In genomic region chr12:57459750-57460400, GRCh38 we compare ENCODE assay signal across 8 cellular contexts. TPM values are rescaled to one million over a fixed set of nuclear protein-coding genes. Genes with fewer than 3 reads are reported as not detected.
DNase-seq lines count a peak whose midpoint lies in the region; ATAC-seq and TF ChIP-seq lines count a peak whose summit lies in the region.

GLI1 (plus strand) TSS chr12:57459785; CDS start chr12:57463692, 3,907 bp downstream.

- H4K20me1 ChIP-seq in H9 (ENCODE audit: control insufficient read depth, insufficient read depth, insufficient read length) = no peaks in the 10 kb centered on the region

- CTCF ChIA-PET in AG04450 (lab: Charles Lee) = interaction anchor here (1.1 to 2.4 kb wide), 30 partner anchors 7 to 246 kb away, joined by 3 to 37 read pairs (median 6); partner anchors contain the start of genes ARHGAP9 and SHMT2

- ATAC-seq in HG03520 (IDR thresholded peaks at IDR 0.05; ENCODE audit: unreplicated experiment) (no peak), HG03280 (IDR thresholded peaks at IDR 0.05; ENCODE audit: unreplicated experiment) (no peak)

- H3K27ac ChIP-seq in AG04450 (ENCODE audit: low read depth, low read length) (peak within 1 kb of the TSS; percentile 80), H9 (ENCODE audit: insufficient read length, low read depth, low read length) (peak within 1 kb of the TSS; percentile 59), stomach (peak within 1 kb of the TSS; percentile 51 to 81 (median 79))

- TF ChIP-seq POLR2A in stomach (IDR thresholded peaks at IDR 0.05) = no peak

- peaks cover 42 to 47% of the 10 kb centered on the region in 2 experiments for H3K4me1 Mint-ChIP-seq in H9

- intact Hi-C loops in stomach (cut with DNase I; ENCODE audit: low total_unique reads) = no loop called here

- H3K23me2 ChIP-seq in H9 (ENCODE audit: insufficient read length, low read depth, low read length, poor library complexity, severe bottlenecking) = peaks cover 34% of the 10 kb centered on the region

- H3K18ac ChIP-seq in H9 (ENCODE audit: insufficient read length, low read depth, low read length) = no peak within 1 kb of the TSS

- no peaks in the 10 kb centered on the region for H3K79me1 ChIP-seq in H9 (ENCODE audit: insufficient read depth, low read depth, low read length, poor library complexity, severe bottlenecking)

- H2BK12ac ChIP-seq in H9 (ENCODE audit: insufficient read length, low read depth, low read length) = no peak within 1 kb of the TSS

- TF ChIP-seq EP300 in stomach (IDR thresholded peaks at IDR 0.05) = no peak

- no peak within 1 kb of the TSS for H4K8ac ChIP-seq in H9 (replicated peaks; ENCODE audit: insufficient read length, low read depth, low read length)

- TF ChIP-seq CTCF in AG04450 (IDR thresholded peaks at IDR 0.05; ENCODE audit: low read depth, low read length) (no peak), H9 (conservative IDR thresholded peaks at IDR 0.05) (no peak), stomach (IDR thresholded peaks at IDR 0.05) (no peak)

- peaks cover 25% of the 10 kb centered on the region for H3K27me3 Mint-ChIP-seq in H9 (ENCODE audit: low read depth)

- peak within 1 kb of the TSS; percentile 94 to 97 (median 97) for H3K27ac Mint-ChIP-seq in H9

- peaks cover 0 to 12% (median 5%) of the 10 kb centered on the region in 3 experiments; a peak in 6 of 7 replicates for H3K36me3 Mint-ChIP-seq in H9 (ENCODE audit: insufficient read depth in 1 of 3, low read depth in 3 of 3)

- H4K5ac ChIP-seq in H9 (ENCODE audit: insufficient read length, low read depth, low read length) = no peak within 1 kb of the TSS

- POLR2A ChIA-PET in AG04450 (lab: Yijun Ruan, JAX) = no interaction called here

- no peak within 1 kb of the TSS for H2BK120ac ChIP-seq in H9 (ENCODE audit: low read depth, low read length, poor library complexity, severe bottlenecking)

- no peak within 1 kb of the TSS for H2AFZ ChIP-seq in H9 (ENCODE audit: low read length)

- H3K9me3 ChIP-seq in AG04450 (ENCODE audit: control insufficient read depth, insufficient read depth, low read length) (no peaks in the 10 kb centered on the region), H9 (ENCODE audit: control insufficient read depth, low read depth, low read length) (no peaks in the 10 kb centered on the region), adipocyte (ENCODE audit: control insufficient read depth, low read length) (no peaks in the 10 kb centered on the region), iPS-18c (ENCODE audit: control insufficient read depth, insufficient read depth, low read length) (no peaks in the 10 kb centered on the region), stomach (no peaks in the 10 kb centered on the region)

- H3K23ac ChIP-seq in H9 (ENCODE audit: insufficient read length, low read depth, low read length) = no peak within 1 kb of the TSS

- no peaks in the 10 kb centered on the region for H3K79me2 ChIP-seq in H9 (ENCODE audit: insufficient read depth, low read length)

- no peak within 1 kb of the TSS for H3K56ac ChIP-seq in H9 (ENCODE audit: insufficient read length, low read depth, low read length)

- H3K36me3 ChIP-seq in adipocyte (ENCODE audit: control insufficient read depth, insufficient read depth, low read length, severe bottlenecking) = no peaks in the 10 kb centered on the region
- no peaks in the 10 kb centered on the region for H3K36me3 ChIP-seq in stomach

- H3T11ph ChIP-seq in H9 (ENCODE audit: low read length) = no peak within 1 kb of the TSS

- no peak within 1 kb of the TSS for H4K91ac ChIP-seq in H9 (ENCODE audit: insufficient read length, low read depth, low read length)

- H2BK20ac ChIP-seq in H9 (ENCODE audit: low read depth, low read length, poor library complexity, severe bottlenecking) = no peak within 1 kb of the TSS

- no peak for DNase-seq in AG04450 (ENCODE audit: low read depth, low spot score)
- peak; percentile 72 for DNase-seq in H9
- peak; percentile 74 for DNase-seq in adipocyte (ENCODE audit: low read depth)
- no peak for DNase-seq in stomach
- DNase-seq in HUDEP-2 (lab: John Stamatoyannopoulos, UW; ENCODE audit: unreplicated experiment in 76 of 76) = no peak

- peak within 1 kb of the TSS; percentile 90 for H3K4me2 ChIP-seq in H9 (ENCODE audit: insufficient read depth, insufficient read length, low read length)

- H3K9me3 Mint-ChIP-seq in H9 = no peaks in the 10 kb centered on the region

- no peak within 1 kb of the TSS for H2BK15ac ChIP-seq in H9 (ENCODE audit: low read depth, low read length)

- H3K9ac ChIP-seq in H9 (ENCODE audit: extremely low read depth, insufficient read length, low read length) (no peak within 1 kb of the TSS), adipocyte (ENCODE audit: low read length) (peak within 1 kb of the TSS; percentile 84)

- H3K4me1 ChIP-seq in H9 (ENCODE audit: insufficient read depth, low read length) = no peaks in the 10 kb centered on the region
- peaks cover 19% of the 10 kb centered on the region for H3K4me1 ChIP-seq in adipocyte (ENCODE audit: control insufficient read depth, insufficient read depth, low read length)
- H3K4me1 ChIP-seq in stomach = peaks cover 30 to 53% (median 43%) of the 10 kb centered on the region in 4 donors

- no CpG with 5 or more reads among the region's 34 CpGs for WGBS in H9 (ENCODE audit: extremely low coverage, insufficient read length, low lambda C conversion rate)
- 0 to 2% (median 1%) methylated on average over 19 to 34 of the region's 34 CpGs for WGBS in stomach, 5 donors

- no peak within 1 kb of the TSS for H2BK5ac ChIP-seq in H9 (ENCODE audit: insufficient read length, low read length)

- no peak within 1 kb of the TSS for H2AK5ac ChIP-seq in H9 (ENCODE audit: insufficient read length, low read length)

- H3K4ac ChIP-seq in H9 (ENCODE audit: low read depth, low read length) = no peak within 1 kb of the TSS

- H3K14ac ChIP-seq in H9 (ENCODE audit: insufficient read depth, low read length) = peak within 1 kb of the TSS; percentile 52; the same call in 1 of the 2 replicates

- H3K4me3 Mint-ChIP-seq in H9 = peak within 1 kb of the TSS; percentile 91 to 99

- H3K27me3 ChIP-seq in AG04450 (ENCODE audit: control insufficient read depth, insufficient read depth, low read length) (no peaks in the 10 kb centered on the region), H9 (ENCODE audit: insufficient read depth, low read length) (no peaks in the 10 kb centered on the region), adipocyte (replicated peaks; ENCODE audit: control insufficient read depth, insufficient read depth, low read length) (peaks cover 20% of the 10 kb centered on the region), stomach (peaks cover 0 to 42% (median 13%) of the 10 kb centered on the region in 3 donors)

- H3K4me3 ChIP-seq in AG04450 (ENCODE audit: low read depth, low read length) = peak within 1 kb of the TSS; percentile 88
- peak within 1 kb of the TSS; percentile 85 for H3K4me3 ChIP-seq in adipocyte (ENCODE audit: low read length)
- peak within 1 kb of the TSS; percentile 80 for H3K4me3 ChIP-seq in iPS-18c (ENCODE audit: insufficient read depth, low read depth, low read length)
- peak within 1 kb of the TSS; percentile 55 to 69 (median 61) for H3K4me3 ChIP-seq in stomach

RNA-seq across cellular contexts. Expression of gene GLI1, which starts in this region (rescaled TPM):
- polyA plus RNA-seq in AG04450 (2011; rRNA removed) = 8.3 and 9.7 TPM in 2 replicates
- 16.6 and 16.9 TPM in 2 replicates for polyA minus RNA-seq in AG04450 (2011; rRNA and poly(A)+ RNA removed)
- 25.8 and 28.4 TPM in 2 replicates for total RNA-seq in H9 (2021)
- 1 to 10 TPM in 1 of 5 donors, under 1 TPM in 4; 0.14 to 4.0 (median 0.58) TPM for total RNA-seq in stomach
- polyA plus RNA-seq in stomach = 1 to 10 TPM in 2 of 3 donors, under 1 TPM in 1; 0.53 to 2.7 (median 1.7) TPM

Comparison
In these comparisons a context has a peak if more than half of its experiments do, and no peak if none do; other contexts are left out.
1. DNase-seq: peak in H9 (single experiment) and adipocyte (single experiment); none in AG04450 (single experiment), stomach (single experiment) and HUDEP-2 (0 of 76).
2. Peak in every context shown above with its lines, with median percentiles within 50 percentile points of each other: H3K27ac ChIP-seq and H3K4me3 ChIP-seq.